In the genomic region with DNA sequence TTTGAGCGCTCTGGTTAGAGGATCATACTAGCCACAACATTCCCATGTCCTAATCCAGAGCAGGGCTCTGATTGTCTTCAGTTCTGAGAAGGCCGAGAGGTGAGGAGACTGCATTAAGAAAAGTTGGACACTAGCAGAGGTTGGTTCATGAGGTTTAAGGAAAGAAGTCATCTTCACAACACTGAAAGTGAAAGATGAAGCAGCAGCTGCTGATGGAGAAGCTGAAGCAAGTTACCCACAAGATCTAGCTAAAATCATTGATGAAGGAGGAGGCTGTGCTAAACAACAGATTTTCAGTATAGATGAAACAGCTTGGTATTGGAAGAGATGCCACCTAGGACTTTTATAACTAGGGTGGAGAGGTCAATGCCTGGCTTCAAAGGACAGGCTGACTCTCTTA, we compare ENCODE assay signal across 19 cellular contexts. TPM values are rescaled to one million over a fixed set of nuclear protein-coding genes. Genes with fewer than 3 reads are reported as not detected.
DNase-seq lines count a peak whose midpoint lies in the region; ATAC-seq and TF ChIP-seq lines count a peak whose summit lies in the region.
"Had no signal": no experiment of that assay in that cellular context is flagged by ENCODE, and none has a peak within 500 bp of the region (broad histone marks: within the 10 kb centered on the region; RNA-seq: fewer than 3 reads in every experiment).

No MANE protein-coding gene starts in this region.

- TF ChIP-seq CTCF in DND-41 (IDR thresholded peaks at IDR 0.05; ENCODE audit: borderline replicate concordance, extremely low read depth, low read length, poor library complexity, severe bottlenecking), result no peak
- TF ChIP-seq CTCF in OCI-LY3 (IDR thresholded peaks at IDR 0.05; ENCODE audit: low read depth, low read length), result no peak
- no peak for TF ChIP-seq CTCF in right lobe of liver (IDR thresholded peaks at IDR 0.05)

- H3K9ac ChIP-seq in DND-41 (ENCODE audit: low read depth, low read length) (no peak overlapping the region), OCI-LY3 (ENCODE audit: low read length) (no peak overlapping the region)
- H3K9ac ChIP-seq: KMS-11 had no signal

- DNase-seq in DND-41 (no peak), immature natural killer cell (no peak), DMS 273 treated with DMSO at 0.1 percent for 48 hours (lab: John Stamatoyannopoulos, UW) (no peak), retina (no peak), NCI-H2171 (lab: John Stamatoyannopoulos, UW) (no peak), right lobe of liver (no peak)
- DNase-seq: MG63, NCI-H1105 treated with DMSO at 0.1 percent for 48 hours, NCI-H187, NCI-H446 treated with DMSO at 0.1 percent for 48 hours, NCI-H774 had no signal

- H3K79me2 ChIP-seq in DND-41 (ENCODE audit: insufficient read depth, low read length) (peaks cover 98% of the 10 kb centered on the region), OCI-LY3 (ENCODE audit: low read length) (peaks cover 13% of the 10 kb centered on the region)

- H3K27me3 Mint-ChIP-seq in immature natural killer cell (ENCODE audit: low read depth in 3 of 3), result no peaks in the 10 kb centered on the region

- peaks cover 36 to 45% of the 10 kb centered on the region in 2 donors for H3K4me1 Mint-ChIP-seq in immature natural killer cell

- intact Hi-C loops in right lobe of liver (cut with DNase I), result no loop called here

- H3K9me3 Mint-ChIP-seq in immature natural killer cell, result peaks cover 0 to 5% (median 3%) of the 10 kb centered on the region in 6 donors

- H3K4me2 ChIP-seq in DND-41 (ENCODE audit: insufficient read depth, low read length), result no peak overlapping the region
- peak overlapping the region; percentile 7; the same call in 1 of the 2 replicates for H3K4me2 ChIP-seq in OCI-LY3 (ENCODE audit: low read length)
- H3K4me2 ChIP-seq: KMS-11 had no signal

- H3K4me1 ChIP-seq in DND-41 (ENCODE audit: insufficient read depth, low read length) (no peaks in the 10 kb centered on the region), OCI-LY3 (ENCODE audit: low read length) (peaks cover 18% of the 10 kb centered on the region), right lobe of liver (no peaks in the 10 kb centered on the region)

- peak overlapping the region; percentile 15 to 71 (median 48) for H3K27ac Mint-ChIP-seq in immature natural killer cell

- ATAC-seq in DND-41 (ENCODE audit: insufficient read depth, low read depth) (peak; percentile 47; the same call in 1 of the 3 replicates), GM18909 (IDR thresholded peaks at IDR 0.05; ENCODE audit: poor library complexity, unreplicated experiment) (peak; percentile 59), right lobe of liver (no peak)
- ATAC-seq: HCT116, HepG2, Panc1, Right ventricle myocardium inferior had no signal

- no peak for TF ChIP-seq POLR2A in right lobe of liver (IDR thresholded peaks at IDR 0.05)

- H3K36me3 Mint-ChIP-seq in immature natural killer cell, result peaks cover 25 to 26% (median 25%) of the 10 kb centered on the region in 3 donors

- WGBS in right lobe of liver (ENCODE audit: insufficient coverage, low coverage, low lambda C conversion rate, missing lambda C conversion rate), result 94% methylated on average over 2 of the region's 2 CpGs

- no peaks in the 10 kb centered on the region for H4K20me1 ChIP-seq in DND-41 (ENCODE audit: insufficient read depth, low read length)
- no peaks in the 10 kb centered on the region for H4K20me1 ChIP-seq in OCI-LY3 (ENCODE audit: insufficient read depth, low read length)

- peaks cover 9% of the 10 kb centered on the region for H3K9me3 ChIP-seq in DND-41 (ENCODE audit: insufficient read depth, low read length, severe bottlenecking)
- H3K9me3 ChIP-seq in OCI-LY3 (ENCODE audit: insufficient read depth, low read length), result no peaks in the 10 kb centered on the region
- H3K9me3 ChIP-seq in right lobe of liver, result peaks cover 0 to 5% (median 0%) of the 10 kb centered on the region in 4 donors
- H3K9me3 ChIP-seq: MG63 had no signal

- H3K4me3 ChIP-seq in DND-41 (ENCODE audit: low read depth in 1 of 2, low read length in 2 of 2) (no peak overlapping the region), OCI-LY3 (ENCODE audit: low read length) (no peak overlapping the region), right lobe of liver (no peak overlapping the region)
- H3K4me3 ChIP-seq: MG63, SK-N-MC had no signal

- peak overlapping the region; percentile 43 for H3K27ac ChIP-seq in DND-41 (ENCODE audit: low read length)
- H3K27ac ChIP-seq in OCI-LY3 (ENCODE audit: low read length), result no peak overlapping the region
- no peak overlapping the region for H3K27ac ChIP-seq in right lobe of liver
- H3K27ac ChIP-seq: KMS-11, SK-N-MC had no signal

- H3K36me3 ChIP-seq in DND-41 (ENCODE audit: insufficient read depth, low read length), result peaks cover 74% of the 10 kb centered on the region
- H3K36me3 ChIP-seq in OCI-LY3 (replicated peaks; ENCODE audit: low read depth, low read length), result peaks cover 44% of the 10 kb centered on the region
- peaks cover 0 to 2% (median 0%) of the 10 kb centered on the region in 4 donors for H3K36me3 ChIP-seq in right lobe of liver
- H3K36me3 ChIP-seq: MG63 had no signal

- H3K4me3 Mint-ChIP-seq in immature natural killer cell, result peak overlapping the region in 1 of 5 donors; percentile 8

- no peak overlapping the region for H2AFZ ChIP-seq in DND-41 (ENCODE audit: low read depth, low read length)
- H2AFZ ChIP-seq in OCI-LY3 (ENCODE audit: low read depth, low read length), result no peak overlapping the region

- H3K27me3 ChIP-seq in DND-41 (ENCODE audit: insufficient read depth, low read length, poor library complexity), result no peaks in the 10 kb centered on the region
- H3K27me3 ChIP-seq in OCI-LY3 (ENCODE audit: low read depth, low read length), result no peaks in the 10 kb centered on the region
- no peaks in the 10 kb centered on the region for H3K27me3 ChIP-seq in right lobe of liver
- H3K27me3 ChIP-seq: MG63 had no signal

RNA-seq across cellular contexts. Expression of a gene that starts 36.8 kb away (rescaled TPM):
- polyA plus RNA-seq in immature natural killer cell, result 10 to 100 TPM; 50.4 to 85.0 (median 54.8) TPM
- total RNA-seq in right lobe of liver, result 10 to 100 TPM; 17.4 to 29.8 (median 20.9) TPM

Comparison
In these comparisons a context has a peak if more than half of its experiments do, and no peak if none do; other contexts are left out.
1. ATAC-seq: peak in DND-41 (single experiment) and GM18909 (single experiment); none in right lobe of liver (0 of 4).